In genomic region chr1:183022202-183023145, GRCh38 we compare ENCODE assay signal across 8 cellular contexts. TPM values are rescaled to one million over a fixed set of nuclear protein-coding genes. Genes with fewer than 3 reads are reported as not detected.
DNase-seq lines count a peak whose midpoint lies in the region; ATAC-seq and TF ChIP-seq lines count a peak whose summit lies in the region.

No MANE protein-coding gene starts in this region.

- H4K91ac ChIP-seq in neuronal stem cell (ENCODE audit: low read depth, low read length, poor library complexity): no peak overlapping the region

- peak overlapping the region; percentile 92 for H2BK15ac ChIP-seq in neuronal stem cell (ENCODE audit: low read length)

- in situ Hi-C loops in ACHN (cut with HindIII; ENCODE audit: low pct_ligation_motif_present, low pct_unique_long_range_greater_than_20kb, low sequenced_read_pairs): no loop called here

- peak overlapping the region; percentile 71 for H3K4me3 Mint-ChIP-seq in activated naive CD8-positive, alpha-beta T cell treated with anti-CD3 and anti-CD28 coated beads for 36 hours
- H3K4me3 Mint-ChIP-seq in glutamatergic neuron (ENCODE audit: unreplicated experiment): peak overlapping the region; percentile 92

- H2BK120ac ChIP-seq in neuronal stem cell (ENCODE audit: low read depth, low read length): peak overlapping the region; percentile 72

- no peak overlapping the region for H4K8ac ChIP-seq in neuronal stem cell (ENCODE audit: low read depth, low read length)

- H3K27me3 Mint-ChIP-seq in activated naive CD8-positive, alpha-beta T cell treated with anti-CD3 and anti-CD28 coated beads for 36 hours: peaks cover 82% of the 10 kb centered on the region
- peaks cover 11% of the 10 kb centered on the region for H3K27me3 Mint-ChIP-seq in glutamatergic neuron (ENCODE audit: unreplicated experiment)

- H3K4me3 ChIP-seq in neuronal stem cell (ENCODE audit: low read length in 2 of 2): peak overlapping the region; percentile 63 to 86
- H3K4me3 ChIP-seq in uterus: peak overlapping the region; percentile 90 to 98

- H2AK5ac ChIP-seq in neuronal stem cell (ENCODE audit: low read depth, low read length): peak overlapping the region; percentile 63

- peak overlapping the region; percentile 99 for H3K18ac ChIP-seq in neuronal stem cell (ENCODE audit: low read length)

- no peak overlapping the region for H3K4ac ChIP-seq in neuronal stem cell (ENCODE audit: low read length)

- intact Hi-C loops in uterus (cut with DNase I; ENCODE audit: low total_unique reads): no loop called here

- H3K9me3 Mint-ChIP-seq in activated naive CD8-positive, alpha-beta T cell treated with anti-CD3 and anti-CD28 coated beads for 36 hours: no peaks in the 10 kb centered on the region
- H3K9me3 Mint-ChIP-seq in glutamatergic neuron (ENCODE audit: unreplicated experiment): peaks cover 7% of the 10 kb centered on the region

- no peaks in the 10 kb centered on the region for H3K79me1 ChIP-seq in neuronal stem cell (ENCODE audit: low read depth, low read length)

- ATAC-seq in GM18502 (IDR thresholded peaks at IDR 0.05; ENCODE audit: poor library complexity, unreplicated experiment): peak; percentile 44
- peak; percentile 18 for ATAC-seq in HG03025 (IDR thresholded peaks at IDR 0.05; ENCODE audit: low FRiP score, unreplicated experiment)

- H2BK5ac ChIP-seq in neuronal stem cell (ENCODE audit: low read length): peak overlapping the region; percentile 96

- H3K27me3 ChIP-seq in neuronal stem cell (ENCODE audit: control insufficient read depth in 3 of 3, insufficient read depth in 3 of 3, low read depth in 1 of 3, low read length in 3 of 3) (no peaks in the 10 kb centered on the region), uterus (no peaks in the 10 kb centered on the region)

- H3K4me1 ChIP-seq in neuronal stem cell (ENCODE audit: control insufficient read depth in 2 of 2, insufficient read depth in 1 of 2, low read depth in 1 of 2, low read length in 2 of 2): peaks cover 7 to 18% of the 10 kb centered on the region in 2 donors
- no peaks in the 10 kb centered on the region for H3K4me1 ChIP-seq in uterus

- peak overlapping the region; percentile 89 for H3K9ac ChIP-seq in neuronal stem cell (ENCODE audit: low read depth, low read length, poor library complexity)

- no CpG with 5 or more reads among the region's 57 CpGs for WGBS in neuronal stem cell (ENCODE audit: extremely low coverage in 2 of 2, insufficient read length in 2 of 2, insufficient replicate concordance in 1 of 2), 2 donors

- H3K27ac ChIP-seq in neuronal stem cell (replicated peaks; ENCODE audit: low read length) (peak overlapping the region; percentile 97), uterus (peak overlapping the region; percentile 99 to 100)

- TF ChIP-seq POLR2A in uterus (IDR thresholded peaks at IDR 0.05): peak; percentile 64

- no peaks in the 10 kb centered on the region for H3K9me3 ChIP-seq in neuronal stem cell (replicated peaks in 1 of 2; ENCODE audit: control insufficient read depth in 2 of 2, insufficient read depth in 1 of 2, low read depth in 1 of 2, low read length in 2 of 2)
- no peaks in the 10 kb centered on the region for H3K9me3 ChIP-seq in uterus

- H2AFZ ChIP-seq in neuronal stem cell (ENCODE audit: low read length): peak overlapping the region; percentile 94

- H3K36me3 ChIP-seq in neuronal stem cell (replicated peaks in 1 of 2; ENCODE audit: control insufficient read depth in 2 of 2, insufficient read depth in 2 of 2, low read length in 2 of 2): peaks cover 0 to 2% of the 10 kb centered on the region in 2 donors
- no peaks in the 10 kb centered on the region for H3K36me3 ChIP-seq in uterus

- H3K4me1 Mint-ChIP-seq in activated naive CD8-positive, alpha-beta T cell treated with anti-CD3 and anti-CD28 coated beads for 36 hours: peaks cover 16% of the 10 kb centered on the region
- peaks cover 29% of the 10 kb centered on the region for H3K4me1 Mint-ChIP-seq in glutamatergic neuron (ENCODE audit: low read depth, unreplicated experiment)

- H3K27ac Mint-ChIP-seq in activated naive CD8-positive, alpha-beta T cell treated with anti-CD3 and anti-CD28 coated beads for 36 hours: peak overlapping the region; percentile 38
- H3K27ac Mint-ChIP-seq in glutamatergic neuron (ENCODE audit: unreplicated experiment): peak overlapping the region; percentile 85

- H3K4me2 ChIP-seq in neuronal stem cell (ENCODE audit: insufficient read depth, low read length, poor library complexity, severe bottlenecking): peak overlapping the region; percentile 75

- no peak overlapping the region for H2BK12ac ChIP-seq in neuronal stem cell (ENCODE audit: low read length)

- H3K23ac ChIP-seq in neuronal stem cell (ENCODE audit: low read depth, low read length, poor library complexity): peak overlapping the region; percentile 96

- no peak overlapping the region for H3K14ac ChIP-seq in neuronal stem cell (ENCODE audit: low read length)

- peak; percentile 97 for DNase-seq in ACHN
- peak; percentile 57 for DNase-seq in NOMO-1 treated with DMSO at 0.1 percent for 48 hours (lab: John Stamatoyannopoulos, UW; ENCODE audit: unreplicated experiment)
- DNase-seq in activated naive CD8-positive, alpha-beta T cell treated with anti-CD3 and anti-CD28 coated beads for 36 hours: peak; percentile 38
- peak; percentile 85 for DNase-seq in glutamatergic neuron
- DNase-seq in neuronal stem cell (ENCODE audit: low spot score): peak; percentile 77
- DNase-seq in uterus: peak; percentile 89 to 95

- no peaks in the 10 kb centered on the region for H3K36me3 Mint-ChIP-seq in activated naive CD8-positive, alpha-beta T cell treated with anti-CD3 and anti-CD28 coated beads for 36 hours
- H3K36me3 Mint-ChIP-seq in glutamatergic neuron (ENCODE audit: unreplicated experiment): no peaks in the 10 kb centered on the region

- TF ChIP-seq CTCF in glutamatergic neuron (IDR thresholded peaks at IDR 0.05; ENCODE audit: partially characterized antibody, unreplicated experiment) (no peak), uterus (IDR thresholded peaks at IDR 0.05) (no peak)

RNA-seq across cellular contexts. Expression of gene LAMC1, which starts 0.7 kb away (rescaled TPM):
- total RNA-seq in activated naive CD8-positive, alpha-beta T cell treated with anti-CD3 and anti-CD28 coated beads for 36 hours: under 1 TPM; 0.42 to 0.66 TPM
- 51.8 TPM for total RNA-seq in glutamatergic neuron (ENCODE audit: unreplicated experiment)
- 51.9 TPM for polyA plus RNA-seq in neuronal stem cell (2013, experiment 1 of 2)
- polyA plus RNA-seq in neuronal stem cell (2013, experiment 2 of 2): 48.3 TPM
- 100 to 1,000 TPM; 130 to 315 (median 214) TPM for total RNA-seq in uterus

Comparison
In these comparisons a context has a peak if more than half of its experiments do, and no peak if none do; other contexts are left out.
1. Peak in every context shown above with its lines: DNase-seq, ATAC-seq, H3K4me3 ChIP-seq and H3K27ac ChIP-seq.
2. DNase-seq: peak in every context shown above with its lines; median percentile 97 in ACHN; 92 in uterus; 85 in glutamatergic neuron; 77 in neuronal stem cell; 57 in NOMO-1 treated with DMSO at 0.1 percent for 48 hours; 38 in activated naive CD8-positive, alpha-beta T cell treated with anti-CD3 and anti-CD28 coated beads for 36 hours.
3. RNA of gene LAMC1, which starts 0.7 kb away (total RNA-seq): 130 to 315 TPM in uterus and 51.8 TPM in glutamatergic neuron (single experiment); 0.42 to 0.66 TPM in activated naive CD8-positive, alpha-beta T cell treated with anti-CD3 and anti-CD28 coated beads for 36 hours; every median in the first group is over 10 times any median in the second.